ENCODE assay signal across 16 cellular contexts in genomic region chr2:190444954-190445353, GRCh38.
"Had no signal": no experiment of that assay in that cellular context is flagged by ENCODE, and none has a peak within 500 bp of the region (broad histone marks: within the 10 kb centered on the region; RNA-seq: fewer than 3 reads in every experiment).

No MANE protein-coding gene starts in this region.

- H3K9me3 Mint-ChIP-seq: activated CD4-positive, alpha-beta memory T cell treated with anti-CD3 and anti-CD28 coated beads for 36 hours; activated T-helper 17 cell treated with anti-CD3 and anti-CD28 coated beads, Interleukin-2, amount 50 U/mL, for 72 hours; effector memory CD8-positive, alpha-beta T cell; T-helper 2 cell treated with Interferon-gamma antibody and Interleukin-4, amounts not matched to agents 5 μg/mL and 100 μg/mL, for 36 hours; WTC11 had no signal

- H3K36me3 Mint-ChIP-seq: WTC11 had no signal

- H3K9me3 ChIP-seq: esophagus squamous epithelium, lower lobe of right lung, right lobe of liver, tibial artery had no signal

- DNase-seq: activated CD4-positive, alpha-beta memory T cell treated with anti-CD3 and anti-CD28 coated beads for 36 hours; activated CD4-positive, alpha-beta T cell treated with anti-CD3 and anti-CD28 coated beads for 36 hours; activated naive CD4-positive, alpha-beta T cell treated with Interleukin-2 at 50 U/mL for 16 hours; activated T-cell treated with anti-CD3 and anti-CD28 coated beads for 4 hours; dermis blood vessel endothelial cell; effector memory CD8-positive, alpha-beta T cell; esophagus squamous epithelium; left cardiac atrium; lower lobe of right lung; right lobe of liver; stimulated activated CD4-positive, alpha-beta T cell treated with anti-CD3 and anti-CD28 coated beads, Interleukin-4, amount 100 ng/mL, for 1 hour; tibial artery had no signal

- H3K36me3 ChIP-seq: esophagus squamous epithelium, lower lobe of right lung, right lobe of liver, tibial artery had no signal

- H3K4me3 Mint-ChIP-seq: activated CD4-positive, alpha-beta memory T cell treated with anti-CD3 and anti-CD28 coated beads for 36 hours; activated CD4-positive, alpha-beta T cell treated with anti-CD3 and anti-CD28 coated beads for 36 hours; activated T-helper 17 cell treated with anti-CD3 and anti-CD28 coated beads, Interleukin-2, amount 50 U/mL, for 72 hours; T-helper 2 cell treated with Interferon-gamma antibody and Interleukin-4, amounts not matched to agents 5 μg/mL and 100 μg/mL, for 36 hours; WTC11 had no signal

- H3K4me3 ChIP-seq: esophagus squamous epithelium, lower lobe of right lung, right lobe of liver, smooth muscle cell, tibial artery had no signal

- H3K4me2 ChIP-seq: smooth muscle cell had no signal

- H3K27ac Mint-ChIP-seq: activated CD4-positive, alpha-beta memory T cell treated with anti-CD3 and anti-CD28 coated beads for 36 hours; activated CD4-positive, alpha-beta T cell treated with anti-CD3 and anti-CD28 coated beads for 36 hours; T-helper 2 cell treated with Interferon-gamma antibody and Interleukin-4, amounts not matched to agents 5 μg/mL and 100 μg/mL, for 36 hours; WTC11 had no signal

- H3K27me3 ChIP-seq: esophagus squamous epithelium, right lobe of liver, tibial artery had no signal

- H3K27me3 Mint-ChIP-seq: activated CD4-positive, alpha-beta memory T cell treated with anti-CD3 and anti-CD28 coated beads for 36 hours; activated CD4-positive, alpha-beta T cell treated with anti-CD3 and anti-CD28 coated beads for 36 hours; activated T-helper 17 cell treated with anti-CD3 and anti-CD28 coated beads, Interleukin-2, amount 50 U/mL, for 72 hours; effector memory CD8-positive, alpha-beta T cell had no signal

- ATAC-seq: activated CD4-positive, alpha-beta T cell treated with anti-CD3 and anti-CD28 coated beads for 36 hours; activated T-helper 17 cell treated with anti-CD3 and anti-CD28 coated beads, Interleukin-2, amount 50 U/mL, for 72 hours; effector memory CD8-positive, alpha-beta T cell; lower lobe of right lung; right lobe of liver; WTC11 had no signal

- H3K27ac ChIP-seq: lower lobe of right lung, right lobe of liver, tibial artery had no signal

- H3K4me1 ChIP-seq: right lobe of liver had no signal
